ENCODE assay signal across 25 cellular contexts in genomic region chr1:20105856-20106255, GRCh38. TPM values are rescaled to one million over a fixed set of nuclear protein-coding genes. Genes with fewer than 3 reads are reported as not detected.
DNase-seq lines count a peak whose midpoint lies in the region; ATAC-seq and TF ChIP-seq lines count a peak whose summit lies in the region.
"Had no signal": no experiment of that assay in that cellular context is flagged by ENCODE, and none has a peak within 500 bp of the region (broad histone marks: within the 10 kb centered on the region; RNA-seq: fewer than 3 reads in every experiment).

No MANE protein-coding gene starts in this region.

- H3K9me2 ChIP-seq in SK-N-SH: no peaks in the 10 kb centered on the region

- CTCF ChIA-PET in SK-N-SH (lab: Yijun Ruan, JAX): no interaction called here

- no peak overlapping the region for H2AFZ ChIP-seq in SK-N-SH (ENCODE audit: low read depth)
- H2AFZ ChIP-seq: GM23338 had no signal

- no peak for TF ChIP-seq EP300 in SK-N-SH (IDR thresholded peaks at IDR 0.05; ENCODE audit: borderline replicate concordance in 1 of 2, low read depth in 1 of 2, low read length in 1 of 2)

- H3K27ac ChIP-seq in SK-N-SH (ENCODE audit: low read depth in 2 of 2, low read length in 1 of 2) (no peak overlapping the region), epithelial cell of prostate (no peak overlapping the region), prostate gland (no peak overlapping the region)
- H3K27ac ChIP-seq in effector memory CD4-positive, alpha-beta T cell (ENCODE audit: insufficient read depth, low read length, poor library complexity, severe bottlenecking): no peak overlapping the region
- H3K27ac ChIP-seq: RWPE1 had no signal

- POLR2A ChIA-PET in SK-N-SH (lab: Yijun Ruan, JAX): no interaction called here

- no peak for TF ChIP-seq CTCF in LNCaP clone FGC (IDR thresholded peaks at IDR 0.05; ENCODE audit: control insufficient read depth, extremely low read depth, insufficient read depth)
- no peak for TF ChIP-seq CTCF in SK-N-SH (IDR thresholded peaks at IDR 0.05)
- no peak for TF ChIP-seq CTCF in prostate gland (IDR thresholded peaks at IDR 0.05)

- H3K27me3 ChIP-seq in SK-N-SH (ENCODE audit: insufficient read depth) (no peaks in the 10 kb centered on the region), prostate gland (replicated peaks; ENCODE audit: insufficient read depth) (no peaks in the 10 kb centered on the region)
- H3K27me3 ChIP-seq in effector memory CD4-positive, alpha-beta T cell (replicated peaks; ENCODE audit: control insufficient read depth, insufficient read depth, low read length, poor library complexity, severe bottlenecking): no peaks in the 10 kb centered on the region

- TF ChIP-seq RAD21 in SK-N-SH (IDR thresholded peaks at IDR 0.05; ENCODE audit: low read length): no peak

- H3K79me2 ChIP-seq in SK-N-SH (ENCODE audit: insufficient read depth): no peaks in the 10 kb centered on the region

- H3F3A ChIP-seq in SK-N-SH (replicated peaks; ENCODE audit: insufficient read depth): no peaks in the 10 kb centered on the region

- peak; percentile 57 for DNase-seq in LNCaP clone FGC (ENCODE audit: low read depth)
- DNase-seq in SK-N-SH: no peak
- DNase-seq in epithelial cell of prostate (ENCODE audit: low read depth, low spot score): peak; percentile 24
- peak; percentile 26 for DNase-seq in prostate gland (ENCODE audit: low spot score)
- no peak for DNase-seq in effector memory CD4-positive, alpha-beta T cell
- DNase-seq: Caco-2; CD4-positive, CD25-positive, alpha-beta regulatory T cell; DMS 273 treated with DMSO at 0.1 percent for 48 hours; DMS79 treated with DMSO at 0.1 percent for 48 hours; Kasumi-1; NCI-H1092 treated with DMSO at 0.1 percent for 48 hours; NCI-H1436 treated with DMSO at 0.1 percent for 48 hours; NCI-H2029; NCI-H2227 treated with DMSO at 0.1 percent for 48 hours; NCI-H510A treated with DMSO at 0.1 percent for 48 hours; NCI-H748 treated with DMSO at 0.1 percent for 48 hours; SHP77 treated with DMSO at 0.1 percent for 48 hours had no signal

- H3K4me3 ChIP-seq in LNCaP clone FGC (ENCODE audit: low read depth, low read length): no peak overlapping the region
- no peak overlapping the region for H3K4me3 ChIP-seq in SK-N-SH (ENCODE audit: low read depth in 2 of 2, low read length in 1 of 2)
- no peak overlapping the region for H3K4me3 ChIP-seq in prostate gland
- H3K4me3 ChIP-seq in effector memory CD4-positive, alpha-beta T cell (ENCODE audit: insufficient read depth, low read depth, low read length, poor library complexity, severe bottlenecking): no peak overlapping the region
- H3K4me3 ChIP-seq: GM12878, GM23338, HAP-1 had no signal

- H3K9me3 ChIP-seq in SK-N-SH (no peaks in the 10 kb centered on the region), prostate gland (no peaks in the 10 kb centered on the region)
- H3K9me3 ChIP-seq in effector memory CD4-positive, alpha-beta T cell (ENCODE audit: control insufficient read depth, low read length): no peaks in the 10 kb centered on the region
- H3K9me3 ChIP-seq: Caco-2, HAP-1 had no signal

- 0% methylated on average over 1 of the region's 1 CpG for WGBS in SK-N-SH (ENCODE audit: low lambda C conversion rate)
- 17% methylated on average over 1 of the region's 1 CpG for WGBS in prostate gland

- no peak overlapping the region for H3K4me2 ChIP-seq in SK-N-SH
- H3K4me2 ChIP-seq: GM23338 had no signal

- intact Hi-C loops in prostate gland (cut with DNase I): no loop called here

- no peaks in the 10 kb centered on the region for H4K20me1 ChIP-seq in SK-N-SH (ENCODE audit: insufficient read depth)

- no peak overlapping the region for H3K9ac ChIP-seq in SK-N-SH

- no peaks in the 10 kb centered on the region for H3K4me1 ChIP-seq in SK-N-SH (ENCODE audit: control insufficient read depth in 1 of 2, insufficient read depth in 2 of 2, low read depth in 1 of 2, low read length in 1 of 2)
- peaks cover 9% of the 10 kb centered on the region for H3K4me1 ChIP-seq in prostate gland (replicated peaks)
- no peaks in the 10 kb centered on the region for H3K4me1 ChIP-seq in effector memory CD4-positive, alpha-beta T cell (ENCODE audit: control insufficient read depth, insufficient read depth, low read length, poor library complexity, severe bottlenecking)
- H3K4me1 ChIP-seq: Caco-2, HAP-1 had no signal

- no peak for TF ChIP-seq POLR2A in prostate gland (IDR thresholded peaks at IDR 0.05)

- H3K36me3 ChIP-seq in SK-N-SH (replicated peaks in 1 of 2; ENCODE audit: control insufficient read depth in 1 of 2, insufficient read depth in 2 of 2, low read length in 1 of 2): no peaks in the 10 kb centered on the region
- H3K36me3 ChIP-seq in prostate gland: no peaks in the 10 kb centered on the region
- no peaks in the 10 kb centered on the region for H3K36me3 ChIP-seq in effector memory CD4-positive, alpha-beta T cell (ENCODE audit: control insufficient read depth, insufficient read depth, low read length)
- H3K36me3 ChIP-seq: HAP-1 had no signal

- ATAC-seq in HG03280 (IDR thresholded peaks at IDR 0.05; ENCODE audit: unreplicated experiment): no peak
- no peak for ATAC-seq in HG03025 (IDR thresholded peaks at IDR 0.05; ENCODE audit: low FRiP score, unreplicated experiment)
- ATAC-seq: GM12878, GM23338 had no signal

TF ChIP-seq in SK-N-SH, 30 proteins besides CTCF, POLR2A, EP300 and RAD21:
- TF ChIP-seq TCF12 (IDR thresholded peaks at IDR 0.05): peak; percentile 42
- no peak for TF ChIP-seq GATA2 (CRISPR knock-in tag; IDR thresholded peaks at IDR 0.05)
- TF ChIP-seq, protein P1, sequence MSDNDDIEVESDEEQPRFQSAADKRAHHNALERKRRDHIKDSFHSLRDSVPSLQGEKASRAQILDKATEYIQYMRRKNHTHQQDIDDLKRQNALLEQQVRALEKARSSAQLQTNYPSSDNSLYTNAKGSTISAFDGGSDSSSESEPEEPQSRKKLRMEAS (IDR thresholded peaks at IDR 0.05; ENCODE audit: low read depth): no peak
- TF ChIP-seq RXRA (IDR thresholded peaks at IDR 0.05; ENCODE audit: borderline replicate concordance, low read depth): no peak
- TF ChIP-seq RFX5 (IDR thresholded peaks at IDR 0.05; ENCODE audit: low read length): no peak
- no peak for TF ChIP-seq ELF1 (IDR thresholded peaks at IDR 0.05)
- TF ChIP-seq FOSL2 (IDR thresholded peaks at IDR 0.05; ENCODE audit: borderline replicate concordance, low read depth): peak; percentile 8; the same call in 1 of the 2 replicates

RNA-seq across cellular contexts. Expression of gene PLA2G2D, which starts 13.5 kb away (rescaled TPM):
- polyA plus RNA-seq in SK-N-SH (2012; rRNA removed): not detected in 2 replicates
- polyA plus RNA-seq in SK-N-SH (2012; cell fraction: cytosol; rRNA removed): not detected in 2 replicates
- 0.05 TPM in 1 of 2 replicates, not detected in the other for polyA plus RNA-seq in SK-N-SH (2012; cell fraction: nucleus; rRNA removed)
- total RNA-seq in prostate gland: not detected
- total RNA-seq: A673; Caco-2; CD4-positive, CD25-positive, alpha-beta regulatory T cell; GM23338 had no signal
- polyA plus RNA-seq: BJ; CD4-positive, CD25-positive, alpha-beta regulatory T cell; GM23338 had no signal

RNA-seq across cellular contexts. Expression of gene PLA2G2F, which starts 33.3 kb away (rescaled TPM):
- polyA plus RNA-seq in SK-N-SH (2012; rRNA removed): not detected in 2 replicates
- not detected in 2 replicates for polyA plus RNA-seq in SK-N-SH (2012; cell fraction: cytosol; rRNA removed)
- polyA plus RNA-seq in SK-N-SH (2012; cell fraction: nucleus; rRNA removed): 0.01 TPM in 1 of 2 replicates, not detected in the other
- total RNA-seq in prostate gland: under 1 TPM; 0.23 TPM
- total RNA-seq: A673; Caco-2; CD4-positive, CD25-positive, alpha-beta regulatory T cell; GM12878; GM23338 had no signal
- polyA plus RNA-seq: BJ; CD4-positive, CD25-positive, alpha-beta regulatory T cell; GM23338 had no signal

RNA-seq across cellular contexts. Expression of gene PLA2G5, which starts 35.9 kb away (rescaled TPM):
- polyA plus RNA-seq in SK-N-SH (2012; rRNA removed): not detected in 2 replicates
- not detected in 2 replicates for polyA plus RNA-seq in SK-N-SH (2012; cell fraction: cytosol; rRNA removed)
- polyA plus RNA-seq in SK-N-SH (2012; cell fraction: nucleus; rRNA removed): not detected in 2 replicates
- total RNA-seq in prostate gland: 10 to 100 TPM in 1 of 2 donors, 1 to 10 TPM in 1; 8.7 to 23.2 TPM
- total RNA-seq: A673; Caco-2; CD4-positive, CD25-positive, alpha-beta regulatory T cell; GM23338 had no signal
- polyA plus RNA-seq: BJ; CD4-positive, CD25-positive, alpha-beta regulatory T cell; GM23338 had no signal

Comparison
In these comparisons a context has a peak if more than half of its experiments do, and no peak if none do; other contexts are left out.
1. DNase-seq: peak in LNCaP clone FGC (single experiment), epithelial cell of prostate (single experiment) and prostate gland (single experiment); none in SK-N-SH (single experiment) and effector memory CD4-positive, alpha-beta T cell (0 of 3).